12 cellular contexts compared by ENCODE assay signal in genomic region chr15:45003731-45004410, GRCh38. TPM values are rescaled to one million over a fixed set of nuclear protein-coding genes. Genes with fewer than 3 reads are reported as not detected.
"Had no signal": no experiment of that assay in that cellular context is flagged by ENCODE, and none has a peak within 500 bp of the region (broad histone marks: within the 10 kb centered on the region; RNA-seq: fewer than 3 reads in every experiment).

No MANE protein-coding gene starts in this region.

RNA-seq across cellular contexts. Expression of gene TERB2, which starts 47.4 kb away (rescaled TPM):
- total RNA-seq: activated CD4-positive, alpha-beta T cell treated with anti-CD3 and anti-CD28 coated beads, Interleukin-2, amount 10 ng/mL, durations not matched to agents 24 days and 14 days; activated naive CD4-positive, alpha-beta T cell treated with anti-CD3 and anti-CD28 coated beads, Interleukin-2, amount 50 U/mL, for 72 hours; activated T-cell treated with anti-CD3 and anti-CD28 coated beads, Interleukin-2, amount 50 U/mL, for 72 hours; colonic mucosa; foreskin keratinocyte; left colon; mononuclear cell; osteocyte; psoas muscle; sigmoid colon; spleen had no signal
- polyA plus RNA-seq: foreskin keratinocyte, psoas muscle, sigmoid colon, spleen, thymus had no signal
